ENCODE assay signal across 9 cellular contexts in the genomic region with DNA sequence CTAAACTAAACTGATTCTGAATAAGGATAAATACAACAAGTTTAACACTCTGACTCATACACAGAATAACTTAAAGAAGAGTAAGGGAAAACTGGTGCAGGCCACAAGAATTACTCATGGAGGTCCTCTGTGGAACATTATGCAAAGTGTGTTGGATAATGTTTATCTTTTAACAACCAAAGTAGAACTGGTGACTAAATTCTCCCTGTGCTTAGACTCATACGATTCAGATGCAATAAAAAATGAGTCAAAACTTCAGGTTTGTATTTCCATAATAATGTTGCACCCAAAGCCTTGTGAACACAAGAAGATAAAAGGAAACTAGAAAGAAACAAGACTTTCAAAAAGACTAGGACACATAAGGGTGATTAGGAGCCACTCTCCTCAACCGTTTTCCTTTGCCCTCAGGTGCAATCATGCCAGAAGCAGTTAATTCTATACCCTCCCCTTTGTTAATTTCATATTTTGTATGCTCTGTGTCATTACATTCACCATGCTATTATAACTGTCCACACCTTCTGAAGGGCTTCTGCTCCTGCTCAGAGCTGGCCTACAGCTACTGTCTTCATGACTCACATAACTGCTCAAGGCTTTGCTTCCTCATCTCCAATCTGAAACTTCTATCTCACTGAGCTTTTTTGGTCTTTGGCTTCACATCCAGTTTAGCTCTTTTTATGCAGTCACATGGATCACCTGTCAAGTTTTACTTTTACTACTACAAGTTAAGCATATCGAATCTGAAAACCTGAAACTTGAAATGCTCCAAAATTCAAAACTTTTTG.
A peak's percentile ranks its signal among the peaks of the same experiment; 100 is the strongest.
DNase-seq lines count a peak whose midpoint lies in the region; ATAC-seq, FAIRE-seq and TF ChIP-seq lines count a peak whose summit lies in the region.
"Had no signal": no experiment of that assay in that cellular context is flagged by ENCODE, and none has a peak within 500 bp of the region (broad histone marks: within the 10 kb centered on the region; RNA-seq: fewer than 3 reads in every experiment).

No MANE protein-coding gene starts in this region.

- no peaks in the 10 kb centered on the region for H3K36me3 ChIP-seq in osteoblast (ENCODE audit: insufficient read depth, low read length)

- no peak for DNase-seq in activated naive CD8-positive, alpha-beta T cell treated with anti-CD3 and anti-CD28 coated beads for 36 hours
- DNase-seq in osteoblast (ENCODE audit: insufficient read length, low spot score, missing footprints): no peak
- DNase-seq in NCI-H524 (lab: John Stamatoyannopoulos, UW): no peak
- DNase-seq in effector CD4-positive, alpha-beta T cell: no peak
- no peak for DNase-seq in GM19238 (ENCODE audit: insufficient read length, low spot score)
- DNase-seq in GM19239 (ENCODE audit: insufficient read length, low spot score): no peak
- DNase-seq: NCI-H1105 had no signal

- TF ChIP-seq CTCF in osteoblast (IDR thresholded peaks at IDR 0.05; ENCODE audit: extremely low read depth, low read depth, low read length): no peak

- H3K27ac Mint-ChIP-seq in activated naive CD8-positive, alpha-beta T cell treated with anti-CD3 and anti-CD28 coated beads for 36 hours: peak overlapping the region; percentile 85

- H3K27ac ChIP-seq in osteoblast (ENCODE audit: low read depth, low read length): peak overlapping the region; percentile 70

- no peaks in the 10 kb centered on the region for H3K79me2 ChIP-seq in osteoblast (ENCODE audit: insufficient read depth, low read length)

- peaks cover 33% of the 10 kb centered on the region for H3K4me1 ChIP-seq in osteoblast (ENCODE audit: insufficient read depth, low read length)

- peak; percentile 49 for ATAC-seq in GM19397 (IDR thresholded peaks at IDR 0.05; ENCODE audit: unreplicated experiment)
- ATAC-seq in HG03039 (IDR thresholded peaks at IDR 0.05; ENCODE audit: unreplicated experiment): peak; percentile 63

- H3K4me2 ChIP-seq in osteoblast (ENCODE audit: insufficient read depth, low read length): peak overlapping the region; percentile 46

- H3K9me3 ChIP-seq in osteoblast (ENCODE audit: low read depth, low read length): no peaks in the 10 kb centered on the region

- no peak overlapping the region for H3K4me3 Mint-ChIP-seq in activated naive CD8-positive, alpha-beta T cell treated with anti-CD3 and anti-CD28 coated beads for 36 hours

- no peak for FAIRE-seq in GM19239 (lab: Jason Lieb, UNC)

- peak overlapping the region; percentile 18 for H3K4me3 ChIP-seq in osteoblast (ENCODE audit: insufficient read depth, low read length)

- H3K27me3 Mint-ChIP-seq in activated naive CD8-positive, alpha-beta T cell treated with anti-CD3 and anti-CD28 coated beads for 36 hours: peaks cover 3% of the 10 kb centered on the region

- H3K9me3 Mint-ChIP-seq in activated naive CD8-positive, alpha-beta T cell treated with anti-CD3 and anti-CD28 coated beads for 36 hours: peaks cover 7% of the 10 kb centered on the region

- no peak overlapping the region for H2AFZ ChIP-seq in osteoblast (ENCODE audit: low read length)

- H3K27me3 ChIP-seq in osteoblast (ENCODE audit: insufficient read depth, low read length): no peaks in the 10 kb centered on the region

- H3K36me3 Mint-ChIP-seq in activated naive CD8-positive, alpha-beta T cell treated with anti-CD3 and anti-CD28 coated beads for 36 hours: no peaks in the 10 kb centered on the region

- peaks cover 5% of the 10 kb centered on the region for H3K4me1 Mint-ChIP-seq in activated naive CD8-positive, alpha-beta T cell treated with anti-CD3 and anti-CD28 coated beads for 36 hours

- no peaks in the 10 kb centered on the region for H4K20me1 ChIP-seq in osteoblast (ENCODE audit: insufficient read depth, low read length)
